Comparison of ENCODE assay signal across 16 cellular contexts in the genomic region with DNA sequence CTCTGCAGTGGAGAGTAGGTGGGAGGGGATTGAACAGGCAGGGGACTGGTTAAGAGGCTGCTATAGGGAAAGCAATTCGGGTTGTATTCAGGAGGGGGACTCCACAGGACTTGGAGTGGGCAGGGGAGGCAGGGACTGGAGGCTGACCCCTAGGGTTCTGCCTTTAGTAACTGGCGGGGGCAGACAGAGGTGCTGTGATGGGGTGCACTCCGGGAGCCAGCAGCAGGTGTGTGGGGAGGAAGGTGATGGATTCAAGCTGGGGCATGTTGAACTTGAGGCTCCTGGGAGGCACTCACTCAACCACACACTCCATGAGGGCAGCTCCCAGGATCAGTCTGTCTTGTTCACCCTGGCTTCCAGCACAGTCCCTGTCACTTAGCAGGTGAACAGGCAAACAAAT. TPM values are rescaled to one million over a fixed set of nuclear protein-coding genes. Genes with fewer than 3 reads are reported as not detected.
DNase-seq lines count a peak whose midpoint lies in the region; ATAC-seq, FAIRE-seq and TF ChIP-seq lines count a peak whose summit lies in the region.
"Had no signal": no experiment of that assay in that cellular context is flagged by ENCODE, and none has a peak within 500 bp of the region (broad histone marks: within the 10 kb centered on the region; RNA-seq: fewer than 3 reads in every experiment).

No MANE protein-coding gene starts in this region.

- TF ChIP-seq EP300 in HepG2 (IDR thresholded peaks at IDR 0.05; ENCODE audit: low read depth in 2 of 2, low read length in 2 of 2): no peak
- no peak for TF ChIP-seq EP300 in HepG2 (CRISPR knock-in tag; IDR thresholded peaks at IDR 0.05; ENCODE audit: borderline replicate concordance)

- no peak for DNase-seq in HepG2 (ENCODE audit: low spot score)
- DNase-seq in right lobe of liver: no peak
- no peak for DNase-seq in naive thymus-derived CD8-positive, alpha-beta T cell
- DNase-seq in tibial artery: no peak
- no peak for DNase-seq in NCI-H2196 treated with DMSO at 0.1 percent for 48 hours (lab: John Stamatoyannopoulos, UW; ENCODE audit: unreplicated experiment)
- no peak for DNase-seq in GOT3 (lab: John Stamatoyannopoulos, UW)
- no peak for DNase-seq in stimulated activated naive B cell treated with anti-CD40 and anti-IgM and Interleukin-4, amounts not matched to agents 10 μg/mL and 1 μg/mL and 100 μg/mL, for 72 hours
- DNase-seq: activated CD8-positive, alpha-beta memory T cell treated with anti-CD3 and anti-CD28 coated beads for 24 hours; DMS 273 treated with DMSO at 0.1 percent for 48 hours; esophagus squamous epithelium; heart left ventricle; islet precursor cell; KG1; NCI-H226 had no signal

- TF ChIP-seq POLR2A in HepG2 (IDR thresholded peaks at IDR 0.05; ENCODE audit: insufficient read depth in 1 of 2, low read depth in 2 of 2, low read length in 2 of 2) (no peak), right lobe of liver (IDR thresholded peaks at IDR 0.05) (no peak)

- H3K4me1 Mint-ChIP-seq in activated T-helper 17 cell treated with anti-CD3 and anti-CD28 coated beads, Interleukin-2, amount 50 U/mL, for 72 hours: no peaks in the 10 kb centered on the region
- H3K4me1 Mint-ChIP-seq in naive thymus-derived CD8-positive, alpha-beta T cell: peaks cover 4 to 22% (median 10%) of the 10 kb centered on the region in 4 donors
- H3K4me1 Mint-ChIP-seq in stimulated activated naive B cell treated with anti-CD40 and anti-IgM and Interleukin-4, amounts not matched to agents 10 μg/mL and 1 μg/mL and 100 μg/mL, for 72 hours: peaks cover 2 to 8% of the 10 kb centered on the region in 2 donors

- no peaks in the 10 kb centered on the region for H3K79me2 ChIP-seq in HepG2 (ENCODE audit: insufficient read depth, low read length)

- H3K9me3 ChIP-seq in HepG2 (ENCODE audit: low read length) (no peaks in the 10 kb centered on the region), right lobe of liver (no peaks in the 10 kb centered on the region), tibial artery (no peaks in the 10 kb centered on the region)
- H3K9me3 ChIP-seq: breast epithelium, esophagus squamous epithelium, heart left ventricle had no signal

- H3K4me1 ChIP-seq in HepG2 (ENCODE audit: insufficient read depth, low read length) (peaks cover 29% of the 10 kb centered on the region), right lobe of liver (no peaks in the 10 kb centered on the region), tibial artery (peaks cover 0 to 41% (median 20%) of the 10 kb centered on the region in 4 donors)
- H3K4me1 ChIP-seq: breast epithelium had no signal

- intact Hi-C loops in HepG2 (cut with micrococcal nuclease; ENCODE audit: unreplicated experiment): no loop called here
- intact Hi-C loops in right lobe of liver (cut with DNase I): no loop called here
- intact Hi-C loops in tibial artery (cut with DNase I; ENCODE audit: low total_unique reads): no loop called here

- H3K27ac ChIP-seq in HepG2 (ENCODE audit: extremely low read length, insufficient read depth, low read length) (no peak overlapping the region), right lobe of liver (no peak overlapping the region), tibial artery (peak overlapping the region; percentile 46 to 84)

- TF ChIP-seq CTCF in HepG2 (CRISPR knock-in tag; IDR thresholded peaks at IDR 0.05) (no peak), right lobe of liver (IDR thresholded peaks at IDR 0.05) (no peak), tibial artery (IDR thresholded peaks at IDR 0.05) (no peak)

- H4K20me1 ChIP-seq in HepG2 (ENCODE audit: insufficient read depth, low read length): no peaks in the 10 kb centered on the region

- 42% methylated on average over 3 of the region's 3 CpGs for WGBS in HepG2 (ENCODE audit: low lambda C conversion rate)
- WGBS in right lobe of liver (ENCODE audit: insufficient coverage, low coverage, low lambda C conversion rate, missing lambda C conversion rate): 71% methylated on average over 1 of the region's 3 CpGs

- in situ Hi-C loops in HepG2 (cut with HindIII; ENCODE audit: extremely low pct_ligation_motif_present, low pct_unique_long_range_greater_than_20kb): no loop called here

- no TSS peak for BruUV-seq in HepG2 (replicated peaks; lab: Mats Ljungman, UMichigan)

- CTCF ChIA-PET in HepG2 (lab: Yijun Ruan, JAX; ENCODE audit: low intra/inter-chr PET ratio, low total read pairs): no interaction called here

- H3K4me3 ChIP-seq in HepG2 (replicated peaks in 1 of 3; ENCODE audit: insufficient read depth in 1 of 3, low read depth in 2 of 3, low read length in 3 of 3): 0 out of 6 replicates have a peak overlapping the region, but pooled peaks of 1 of the 3 experiments have one; percentile 76
- H3K4me3 ChIP-seq in right lobe of liver: no peak overlapping the region
- H3K4me3 ChIP-seq in tibial artery: no peak overlapping the region

- TF ChIP-seq RAD21 in HepG2 (CRISPR knock-in tag; IDR thresholded peaks at IDR 0.05): no peak

- H2AFZ ChIP-seq in HepG2 (ENCODE audit: low read length): peak overlapping the region; percentile 40

- H3K27me3 ChIP-seq in HepG2 (ENCODE audit: control insufficient read depth in 1 of 2, insufficient read depth in 2 of 2, low read length in 2 of 2) (peaks cover 0 to 46% of the 10 kb centered on the region in 2 experiments; a peak in 3 of 5 replicates), right lobe of liver (no peaks in the 10 kb centered on the region), tibial artery (no peaks in the 10 kb centered on the region)
- H3K27me3 ChIP-seq: breast epithelium, esophagus squamous epithelium, heart left ventricle had no signal

- H3K36me3 Mint-ChIP-seq in activated T-helper 17 cell treated with anti-CD3 and anti-CD28 coated beads, Interleukin-2, amount 50 U/mL, for 72 hours (ENCODE audit: low read depth): no peaks in the 10 kb centered on the region
- H3K36me3 Mint-ChIP-seq in naive thymus-derived CD8-positive, alpha-beta T cell: peaks cover 0 to 2% (median 0%) of the 10 kb centered on the region in 3 donors
- H3K36me3 Mint-ChIP-seq in stimulated activated naive B cell treated with anti-CD40 and anti-IgM and Interleukin-4, amounts not matched to agents 10 μg/mL and 1 μg/mL and 100 μg/mL, for 72 hours: no peaks in the 10 kb centered on the region

- peak overlapping the region; percentile 8 for H3K27ac Mint-ChIP-seq in activated T-helper 17 cell treated with anti-CD3 and anti-CD28 coated beads, Interleukin-2, amount 50 U/mL, for 72 hours
- peak overlapping the region in 6 of 10 donors; percentile 17 to 74 (median 22) for H3K27ac Mint-ChIP-seq in naive thymus-derived CD8-positive, alpha-beta T cell
- H3K27ac Mint-ChIP-seq in stimulated activated naive B cell treated with anti-CD40 and anti-IgM and Interleukin-4, amounts not matched to agents 10 μg/mL and 1 μg/mL and 100 μg/mL, for 72 hours: no peak overlapping the region

- H3K4me3 Mint-ChIP-seq in activated T-helper 17 cell treated with anti-CD3 and anti-CD28 coated beads, Interleukin-2, amount 50 U/mL, for 72 hours: peak overlapping the region; percentile 44
- peak overlapping the region; percentile 31 to 86 (median 68) for H3K4me3 Mint-ChIP-seq in naive thymus-derived CD8-positive, alpha-beta T cell
- H3K4me3 Mint-ChIP-seq in stimulated activated naive B cell treated with anti-CD40 and anti-IgM and Interleukin-4, amounts not matched to agents 10 μg/mL and 1 μg/mL and 100 μg/mL, for 72 hours: peak overlapping the region in 1 of 2 donors; percentile 53

- no peaks in the 10 kb centered on the region for H3K9me3 Mint-ChIP-seq in activated T-helper 17 cell treated with anti-CD3 and anti-CD28 coated beads, Interleukin-2, amount 50 U/mL, for 72 hours
- no peaks in the 10 kb centered on the region for H3K9me3 Mint-ChIP-seq in naive thymus-derived CD8-positive, alpha-beta T cell
- H3K9me3 Mint-ChIP-seq in stimulated activated naive B cell treated with anti-CD40 and anti-IgM and Interleukin-4, amounts not matched to agents 10 μg/mL and 1 μg/mL and 100 μg/mL, for 72 hours: no peaks in the 10 kb centered on the region

- POLR2A ChIA-PET in HepG2 (lab: Yijun Ruan, JAX): no interaction called here
- POLR2A ChIA-PET in naive thymus-derived CD8-positive, alpha-beta T cell (lab: Charles Lee): interaction anchor here (0.6 to 2.8 kb wide), 5 partner anchors 10 to 21 kb away, joined by 3 to 15 read pairs (median 10); partner anchors contain the start of gene CAND2

- peak overlapping the region; percentile 78; the same call in 1 of the 2 replicates for H3K4me2 ChIP-seq in HepG2 (ENCODE audit: low read depth, low read length)

- H3K27me3 Mint-ChIP-seq in activated T-helper 17 cell treated with anti-CD3 and anti-CD28 coated beads, Interleukin-2, amount 50 U/mL, for 72 hours: no peaks in the 10 kb centered on the region
- no peaks in the 10 kb centered on the region for H3K27me3 Mint-ChIP-seq in naive thymus-derived CD8-positive, alpha-beta T cell
- peaks cover 5 to 12% of the 10 kb centered on the region in 2 donors for H3K27me3 Mint-ChIP-seq in stimulated activated naive B cell treated with anti-CD40 and anti-IgM and Interleukin-4, amounts not matched to agents 10 μg/mL and 1 μg/mL and 100 μg/mL, for 72 hours

- no peak for ATAC-seq in HepG2
- no peak for ATAC-seq in right lobe of liver
- no peak for ATAC-seq in activated T-helper 17 cell treated with anti-CD3 and anti-CD28 coated beads, Interleukin-2, amount 50 U/mL, for 72 hours (replicated peaks)
- ATAC-seq in naive thymus-derived CD8-positive, alpha-beta T cell: no peak
- ATAC-seq in stimulated activated naive B cell treated with anti-CD40 and anti-IgM and Interleukin-4, amounts not matched to agents 10 μg/mL and 1 μg/mL and 100 μg/mL, for 72 hours (replicated peaks): no peak

- no peak overlapping the region for H3K9ac ChIP-seq in HepG2 (ENCODE audit: insufficient read depth, low read depth, low read length)

- H3K36me3 ChIP-seq in HepG2 (replicated peaks in 1 of 2; ENCODE audit: control insufficient read depth in 1 of 2, insufficient read depth in 2 of 2, low read length in 2 of 2) (no peaks in the 10 kb centered on the region), right lobe of liver (no peaks in the 10 kb centered on the region), tibial artery (peaks cover 8 to 51% (median 20%) of the 10 kb centered on the region in 3 donors)
- H3K36me3 ChIP-seq: breast epithelium had no signal

- no peak for FAIRE-seq in HepG2 (lab: Jason Lieb, UNC)

RNA-seq across cellular contexts. Expression of gene CAND2, which starts 12.5 kb away (rescaled TPM):
- total RNA-seq in HepG2 (2016; rRNA removed; fragmentation: Illumina TruSeq; extraction: Trizol) (not detected in 2 replicates), right lobe of liver (1 to 10 TPM in 2 of 6 experiments, under 1 TPM in 4; 0.61 to 4.4 (median 0.77) TPM)
- total RNA-seq in HepG2 (2016; cell fraction: cytosol; rRNA removed; fragmentation: Illumina TruSeq; extraction: Trizol; ENCODE audit: low read depth): not detected in 2 replicates
- total RNA-seq in HepG2 (2016; cell fraction: insoluble cytoplasmic fraction; rRNA removed; fragmentation: Illumina TruSeq; extraction: Trizol): not detected in 2 replicates
- total RNA-seq in HepG2 (2016; cell fraction: membrane; rRNA removed; fragmentation: Illumina TruSeq; extraction: Trizol): not detected in 2 replicates
- not detected in 2 replicates for total RNA-seq in HepG2 (2016; cell fraction: nucleus; rRNA removed; fragmentation: Illumina TruSeq; extraction: Trizol)
- 0.01 and 0.09 TPM in 2 replicates for polyA plus RNA-seq in HepG2 (2011; rRNA removed)
- polyA plus RNA-seq in HepG2 (2011; cell fraction: cytosol; rRNA removed): 0.03 TPM in 1 of 2 replicates, not detected in the other
- polyA plus RNA-seq in HepG2 (2011; cell fraction: nucleus; rRNA removed): 0.05 and 0.12 TPM in 2 replicates
- polyA plus RNA-seq in HepG2 (2012): 0.07 and 0.13 TPM in 2 replicates
- not detected in 2 replicates for polyA plus RNA-seq in HepG2 (2016; cell fraction: cytosol; fragmentation: Illumina TruSeq; extraction: Trizol; ENCODE audit: low read depth)
- not detected in 2 replicates for polyA plus RNA-seq in HepG2 (2016; cell fraction: insoluble cytoplasmic fraction; fragmentation: Illumina TruSeq; extraction: Trizol; ENCODE audit: low read depth)
- not detected in 2 replicates for polyA plus RNA-seq in HepG2 (2016; cell fraction: membrane; fragmentation: Illumina TruSeq; extraction: Trizol; ENCODE audit: low read depth)
- not detected in 2 replicates for polyA plus RNA-seq in HepG2 (2016; cell fraction: nucleus; fragmentation: Illumina TruSeq; extraction: Trizol; ENCODE audit: insufficient read depth, low read depth)
- 0.04 and 0.26 TPM in 2 replicates for polyA minus RNA-seq in HepG2 (2011; rRNA and poly(A)+ RNA removed; ENCODE audit: low replicate concordance)
- not detected in 2 replicates for polyA minus RNA-seq in HepG2 (2011; cell fraction: cytosol; rRNA and poly(A)+ RNA removed)
- 0.12 TPM in 1 of 2 replicates, not detected in the other for polyA minus RNA-seq in HepG2 (2011; cell fraction: nucleus; rRNA and poly(A)+ RNA removed)
- total RNA-seq in activated T-helper 17 cell treated with anti-CD3 and anti-CD28 coated beads, Interleukin-2, amount 50 U/mL, for 72 hours: under 1 TPM; 0.19 to 0.85 TPM
- 1 to 10 TPM; 4.1 to 4.3 TPM for total RNA-seq in naive thymus-derived CD8-positive, alpha-beta T cell
- 1 to 10 TPM; 1.8 to 3.6 (median 2.6) TPM for polyA plus RNA-seq in naive thymus-derived CD8-positive, alpha-beta T cell

RNA-seq across cellular contexts. Expression of gene RPL32, which starts 32.4 kb away (rescaled TPM):
- total RNA-seq in HepG2 (2016; rRNA removed; fragmentation: Illumina TruSeq; extraction: Trizol): 1,781 and 2,179 TPM in 2 replicates
- total RNA-seq in HepG2 (2016; cell fraction: cytosol; rRNA removed; fragmentation: Illumina TruSeq; extraction: Trizol; ENCODE audit: low read depth): 3,269 and 3,354 TPM in 2 replicates
- 1,702 and 2,262 TPM in 2 replicates for total RNA-seq in HepG2 (2016; cell fraction: insoluble cytoplasmic fraction; rRNA removed; fragmentation: Illumina TruSeq; extraction: Trizol)
- total RNA-seq in HepG2 (2016; cell fraction: membrane; rRNA removed; fragmentation: Illumina TruSeq; extraction: Trizol): 4,253 and 4,526 TPM in 2 replicates
- 560 and 609 TPM in 2 replicates for total RNA-seq in HepG2 (2016; cell fraction: nucleus; rRNA removed; fragmentation: Illumina TruSeq; extraction: Trizol)
- 2,268 and 2,401 TPM in 2 replicates for polyA plus RNA-seq in HepG2 (2011; rRNA removed)
- polyA plus RNA-seq in HepG2 (2011; cell fraction: cytosol; rRNA removed): 1,778 and 1,795 TPM in 2 replicates
- polyA plus RNA-seq in HepG2 (2011; cell fraction: nucleus; rRNA removed): 459 and 538 TPM in 2 replicates
- polyA plus RNA-seq in HepG2 (2012): 2,727 and 3,505 TPM in 2 replicates
- 4,453 and 4,819 TPM in 2 replicates for polyA plus RNA-seq in HepG2 (2016; cell fraction: cytosol; fragmentation: Illumina TruSeq; extraction: Trizol; ENCODE audit: low read depth)
- polyA plus RNA-seq in HepG2 (2016; cell fraction: insoluble cytoplasmic fraction; fragmentation: Illumina TruSeq; extraction: Trizol; ENCODE audit: low read depth): 2,446 and 2,535 TPM in 2 replicates
- polyA plus RNA-seq in HepG2 (2016; cell fraction: membrane; fragmentation: Illumina TruSeq; extraction: Trizol; ENCODE audit: low read depth): 4,866 and 4,953 TPM in 2 replicates
- polyA plus RNA-seq in HepG2 (2016; cell fraction: nucleus; fragmentation: Illumina TruSeq; extraction: Trizol; ENCODE audit: insufficient read depth, low read depth): 1,119 and 1,145 TPM in 2 replicates
- 371 and 1,174 TPM in 2 replicates for polyA minus RNA-seq in HepG2 (2011; rRNA and poly(A)+ RNA removed; ENCODE audit: low replicate concordance)
- polyA minus RNA-seq in HepG2 (2011; cell fraction: cytosol; rRNA and poly(A)+ RNA removed): 694 and 812 TPM in 2 replicates
- polyA minus RNA-seq in HepG2 (2011; cell fraction: nucleus; rRNA and poly(A)+ RNA removed): 216 and 257 TPM in 2 replicates
- total RNA-seq in right lobe of liver: 100 to 1,000 TPM; 322 to 555 (median 472) TPM
- 1,000 to 10,000 TPM; 2,210 to 2,773 TPM for total RNA-seq in activated T-helper 17 cell treated with anti-CD3 and anti-CD28 coated beads, Interleukin-2, amount 50 U/mL, for 72 hours
- total RNA-seq in naive thymus-derived CD8-positive, alpha-beta T cell: 1,000 to 10,000 TPM; 4,123 to 4,303 TPM
- polyA plus RNA-seq in naive thymus-derived CD8-positive, alpha-beta T cell: 1,000 to 10,000 TPM; 4,376 to 5,220 (median 4,420) TPM

RNA-seq across cellular contexts. Expression of gene TMEM40, which starts 49.9 kb away (rescaled TPM):
- total RNA-seq in HepG2 (2016; rRNA removed; fragmentation: Illumina TruSeq; extraction: Trizol): not detected in 2 replicates
- total RNA-seq in HepG2 (2016; cell fraction: cytosol; rRNA removed; fragmentation: Illumina TruSeq; extraction: Trizol; ENCODE audit: low read depth): not detected in 2 replicates
- total RNA-seq in HepG2 (2016; cell fraction: insoluble cytoplasmic fraction; rRNA removed; fragmentation: Illumina TruSeq; extraction: Trizol): 0.09 TPM in 1 of 2 replicates, not detected in the other
- total RNA-seq in HepG2 (2016; cell fraction: membrane; rRNA removed; fragmentation: Illumina TruSeq; extraction: Trizol): 0.12 TPM in 1 of 2 replicates, not detected in the other
- not detected in 2 replicates for total RNA-seq in HepG2 (2016; cell fraction: nucleus; rRNA removed; fragmentation: Illumina TruSeq; extraction: Trizol)
- 0.16 and 0.22 TPM in 2 replicates for polyA plus RNA-seq in HepG2 (2011; rRNA removed)
- polyA plus RNA-seq in HepG2 (2011; cell fraction: cytosol; rRNA removed): 0.11 and 0.21 TPM in 2 replicates
- polyA plus RNA-seq in HepG2 (2011; cell fraction: nucleus; rRNA removed): not detected in 2 replicates
- 0.29 TPM in 1 of 2 replicates, not detected in the other for polyA plus RNA-seq in HepG2 (2012)
- not detected in 2 replicates for polyA plus RNA-seq in HepG2 (2016; cell fraction: cytosol; fragmentation: Illumina TruSeq; extraction: Trizol; ENCODE audit: low read depth)
- not detected in 2 replicates for polyA plus RNA-seq in HepG2 (2016; cell fraction: insoluble cytoplasmic fraction; fragmentation: Illumina TruSeq; extraction: Trizol; ENCODE audit: low read depth)
- polyA plus RNA-seq in HepG2 (2016; cell fraction: membrane; fragmentation: Illumina TruSeq; extraction: Trizol; ENCODE audit: low read depth): 0.51 TPM in 1 of 2 replicates, not detected in the other
- polyA plus RNA-seq in HepG2 (2016; cell fraction: nucleus; fragmentation: Illumina TruSeq; extraction: Trizol; ENCODE audit: insufficient read depth, low read depth): not detected in 2 replicates
- polyA minus RNA-seq in HepG2 (2011; rRNA and poly(A)+ RNA removed; ENCODE audit: low replicate concordance): 0.56 TPM in 1 of 2 replicates, not detected in the other
- polyA minus RNA-seq in HepG2 (2011; cell fraction: cytosol; rRNA and poly(A)+ RNA removed): not detected in 2 replicates
- polyA minus RNA-seq in HepG2 (2011; cell fraction: nucleus; rRNA and poly(A)+ RNA removed): not detected in 2 replicates
- total RNA-seq in right lobe of liver: 1 to 10 TPM in 1 of 6 experiments, under 1 TPM in 2, not detected in 3; 0.35 to 1.1 (median 0.51) TPM
- not detected for total RNA-seq in activated T-helper 17 cell treated with anti-CD3 and anti-CD28 coated beads, Interleukin-2, amount 50 U/mL, for 72 hours
- not detected for total RNA-seq in naive thymus-derived CD8-positive, alpha-beta T cell
- not detected for polyA plus RNA-seq in naive thymus-derived CD8-positive, alpha-beta T cell

Comparison
In these comparisons a context has a peak if more than half of its experiments do, and no peak if none do; other contexts are left out.
1. H3K27ac ChIP-seq: peak in tibial artery (2 of 2); none in HepG2 (single experiment) and right lobe of liver (0 of 3).